Comparison of ENCODE assay signal across 20 cellular contexts in genomic region chr2:112081262-112081661, GRCh38.
"Had no signal": no experiment of that assay in that cellular context is flagged by ENCODE, and none has a peak within 500 bp of the region (broad histone marks: within the 10 kb centered on the region; RNA-seq: fewer than 3 reads in every experiment).

No MANE protein-coding gene starts in this region.

- ATAC-seq: heart right ventricle; lower lobe of right lung; naive thymus-derived CD8-positive, alpha-beta T cell; stimulated activated naive CD8-positive, alpha-beta T cell treated with anti-CD3 and anti-CD28 coated beads, Interleukin-15, Interleukin-2, amounts not matched to agents 100 U/mL and 50 U/mL, for 24 hours had no signal

- H3K4me3 ChIP-seq: esophagus muscularis mucosa, heart right ventricle, left ventricle myocardium inferior, lower lobe of right lung, right atrium auricular region, sigmoid colon, skin epidermis, tibial artery had no signal

- H3K27me3 ChIP-seq: esophagus muscularis mucosa, heart right ventricle, right atrium auricular region, sigmoid colon, tibial artery had no signal

- H3K9me3 Mint-ChIP-seq: memory B cell; naive thymus-derived CD8-positive, alpha-beta T cell had no signal

- H3K27ac Mint-ChIP-seq: memory B cell had no signal

- H3K4me3 Mint-ChIP-seq: memory B cell; naive thymus-derived CD8-positive, alpha-beta T cell; neural crest cell had no signal

- H3K4me1 ChIP-seq: esophagus muscularis mucosa, lower lobe of right lung, right atrium auricular region, sigmoid colon, tibial artery had no signal

- H3K9me3 ChIP-seq: esophagus muscularis mucosa, heart right ventricle, left ventricle myocardium inferior, lower lobe of right lung, right atrium auricular region, sigmoid colon, tibial artery had no signal

- H3K27me3 Mint-ChIP-seq: memory B cell; naive thymus-derived CD8-positive, alpha-beta T cell had no signal

- H3K27ac ChIP-seq: epithelial cell of prostate, esophagus muscularis mucosa, heart right ventricle, left ventricle myocardium inferior, lower lobe of right lung, right atrium auricular region, sigmoid colon, skin epidermis, tibial artery had no signal

- DNase-seq: central memory CD4-positive, alpha-beta T cell; effector memory CD4-positive, alpha-beta T cell; foreskin melanocyte; heart right ventricle; hypothalamus; islet precursor cell; left ventricle myocardium inferior; lower lobe of right lung; naive thymus-derived CD8-positive, alpha-beta T cell; posterior cingulate gyrus; sigmoid colon; stimulated activated CD4-positive, alpha-beta T cell treated with anti-CD3 and anti-CD28 coated beads, Interleukin-2, amount 100 ng/mL, for 24 hours; stimulated activated naive CD8-positive, alpha-beta T cell treated with anti-CD3 and anti-CD28 coated beads, Interleukin-15, Interleukin-2, amounts not matched to agents 100 U/mL and 50 U/mL, for 24 hours; tibial artery had no signal
